In genomic region chr6:30610065-30610464, GRCh38 we compare ENCODE assay signal across 14 cellular contexts. TPM values are rescaled to one million over a fixed set of nuclear protein-coding genes. Genes with fewer than 3 reads are reported as not detected.
A peak's percentile ranks its signal among the peaks of the same experiment; 100 is the strongest.
DNase-seq lines count a peak whose midpoint lies in the region; ATAC-seq and TF ChIP-seq lines count a peak whose summit lies in the region.
"Had no signal": no experiment of that assay in that cellular context is flagged by ENCODE, and none has a peak within 500 bp of the region (broad histone marks: within the 10 kb centered on the region; RNA-seq: fewer than 3 reads in every experiment).

No MANE protein-coding gene starts in this region.

- peak overlapping the region; percentile 5 for H3K27ac Mint-ChIP-seq in T-helper 1 cell treated with Interleukin-12 subunit alpha and Interleukin-12 subunit beta and Interleukin-4 antibody, amounts not matched to agents 30 μg/mL and 1 μg/mL, for 36 hours
- peak overlapping the region; percentile 99 for H3K27ac Mint-ChIP-seq in CD4-positive, alpha-beta T cell
- peak overlapping the region; percentile 49 for H3K27ac Mint-ChIP-seq in activated naive CD8-positive, alpha-beta T cell treated with anti-CD3 and anti-CD28 coated beads, Interleukin-2, amount 10 ng/mL, durations not matched to agents 7 days and 5 days
- H3K27ac Mint-ChIP-seq in nephron = peak overlapping the region in 2 of 3 experiments; percentile 15 to 21

- H3K4me1 Mint-ChIP-seq in T-helper 1 cell treated with Interleukin-12 subunit alpha and Interleukin-12 subunit beta and Interleukin-4 antibody, amounts not matched to agents 30 μg/mL and 1 μg/mL, for 36 hours (ENCODE audit: low read depth) = peaks cover 45% of the 10 kb centered on the region
- peaks cover 66% of the 10 kb centered on the region for H3K4me1 Mint-ChIP-seq in CD4-positive, alpha-beta T cell (ENCODE audit: low read depth)
- H3K4me1 Mint-ChIP-seq in activated naive CD8-positive, alpha-beta T cell treated with anti-CD3 and anti-CD28 coated beads, Interleukin-2, amount 10 ng/mL, durations not matched to agents 7 days and 5 days = peaks cover 54% of the 10 kb centered on the region
- peaks cover 54% of the 10 kb centered on the region for H3K4me1 Mint-ChIP-seq in nephron

- CTCF ChIA-PET in CD4-positive, alpha-beta T cell (lab: Charles Lee) = interaction anchor here (1.2 to 1.4 kb wide), 3 partner anchors 13 to 157 kb away, joined by 4 to 7 read pairs (median 4); no protein-coding TSS in a partner anchor
- CTCF ChIA-PET in GM10248 (lab: Yijun Ruan, JAX) = interaction anchor here (0.7 to 1.8 kb wide), 9 partner anchors 9 to 477 kb away, joined by 3 to 16 read pairs (median 3); no protein-coding TSS in a partner anchor

- peaks cover 51% of the 10 kb centered on the region for H3K36me3 Mint-ChIP-seq in T-helper 1 cell treated with Interleukin-12 subunit alpha and Interleukin-12 subunit beta and Interleukin-4 antibody, amounts not matched to agents 30 μg/mL and 1 μg/mL, for 36 hours (ENCODE audit: low read depth)
- peaks cover 64% of the 10 kb centered on the region for H3K36me3 Mint-ChIP-seq in CD4-positive, alpha-beta T cell (ENCODE audit: low read depth)
- H3K36me3 Mint-ChIP-seq in activated naive CD8-positive, alpha-beta T cell treated with anti-CD3 and anti-CD28 coated beads, Interleukin-2, amount 10 ng/mL, durations not matched to agents 7 days and 5 days = peaks cover 58% of the 10 kb centered on the region
- H3K36me3 Mint-ChIP-seq in nephron (ENCODE audit: low read depth) = peaks cover 58% of the 10 kb centered on the region

- H3K27ac ChIP-seq in CD4-positive, alpha-beta T cell (ENCODE audit: low read depth, low read length) = peak overlapping the region; percentile 18
- H3K27ac ChIP-seq: esophagus squamous epithelium had no signal

- H3K9me3 Mint-ChIP-seq in T-helper 1 cell treated with Interleukin-12 subunit alpha and Interleukin-12 subunit beta and Interleukin-4 antibody, amounts not matched to agents 30 μg/mL and 1 μg/mL, for 36 hours = no peaks in the 10 kb centered on the region
- no peaks in the 10 kb centered on the region for H3K9me3 Mint-ChIP-seq in CD4-positive, alpha-beta T cell
- no peaks in the 10 kb centered on the region for H3K9me3 Mint-ChIP-seq in activated naive CD8-positive, alpha-beta T cell treated with anti-CD3 and anti-CD28 coated beads, Interleukin-2, amount 10 ng/mL, durations not matched to agents 7 days and 5 days
- H3K9me3 Mint-ChIP-seq in nephron = no peaks in the 10 kb centered on the region

- TF ChIP-seq CTCF in CD4-positive, alpha-beta T cell (IDR thresholded peaks at IDR 0.05) = no peak
- TF ChIP-seq CTCF in nephron (IDR thresholded peaks at IDR 0.05; ENCODE audit: unreplicated experiment in 3 of 3) (no peak), GM10248 (IDR thresholded peaks at IDR 0.05; ENCODE audit: control extremely low read depth, extremely low read depth, low read depth, missing control alignments) (no peak)

- H3K27me3 ChIP-seq in CD4-positive, alpha-beta T cell (ENCODE audit: control insufficient read depth, insufficient read depth, low read length) = no peaks in the 10 kb centered on the region
- H3K27me3 ChIP-seq: esophagus squamous epithelium had no signal

- POLR2A ChIA-PET in CD4-positive, alpha-beta T cell (lab: Charles Lee) = interaction anchor here (0.5 to 1.9 kb wide), 8 partner anchors 9 to 184 kb away, joined by 3 to 14 read pairs (median 4); partner anchors contain the start of genes ABCF1, GNL1 and PRR3
- POLR2A ChIA-PET in activated naive CD8-positive, alpha-beta T cell treated with anti-CD3 and anti-CD28 coated beads, Interleukin-2, amount 10 ng/mL, durations not matched to agents 7 days and 5 days (lab: Charles Lee) = interaction anchor here (0.6 to 1.6 kb wide), 3 partner anchors 10 to 39 kb away, joined by 3 to 11 read pairs (median 4); partner anchors contain the start of gene ABCF1
- POLR2A ChIA-PET in GM10248 (lab: Yijun Ruan, JAX) = interaction anchor here (0.8 to 1.3 kb wide), 4 partner anchors 9 to 39 kb away, joined by 3 read pairs; partner anchors contain the start of gene ABCF1

- no peak for ATAC-seq in CD4-positive, alpha-beta T cell (ENCODE audit: poor library complexity)
- ATAC-seq in activated naive CD8-positive, alpha-beta T cell treated with anti-CD3 and anti-CD28 coated beads, Interleukin-2, amount 10 ng/mL, durations not matched to agents 7 days and 5 days (ENCODE audit: low read depth) = no peak

- no peaks in the 10 kb centered on the region for H3K9me3 ChIP-seq in CD4-positive, alpha-beta T cell (ENCODE audit: control insufficient read depth, low read length)
- H3K9me3 ChIP-seq: esophagus squamous epithelium had no signal

- DNase-seq in T-helper 1 cell = no peak
- no peak for DNase-seq in CD4-positive, alpha-beta T cell
- no peak for DNase-seq in activated naive CD8-positive, alpha-beta T cell treated with anti-CD3 and anti-CD28 coated beads, Interleukin-2, amount 10 ng/mL, durations not matched to agents 7 days and 5 days
- no peak for DNase-seq in KG1 (lab: John Stamatoyannopoulos, UW)
- DNase-seq in GM10248 (ENCODE audit: extremely low spot score) = no peak
- DNase-seq in posterior cingulate gyrus = no peak
- DNase-seq: 8988T, esophagus squamous epithelium, NCI-H2107, NCI-H82, T1000, trophoblast cell had no signal

- H3K4me3 Mint-ChIP-seq in T-helper 1 cell treated with Interleukin-12 subunit alpha and Interleukin-12 subunit beta and Interleukin-4 antibody, amounts not matched to agents 30 μg/mL and 1 μg/mL, for 36 hours = no peak overlapping the region
- no peak overlapping the region for H3K4me3 Mint-ChIP-seq in CD4-positive, alpha-beta T cell
- H3K4me3 Mint-ChIP-seq in activated naive CD8-positive, alpha-beta T cell treated with anti-CD3 and anti-CD28 coated beads, Interleukin-2, amount 10 ng/mL, durations not matched to agents 7 days and 5 days = no peak overlapping the region
- H3K4me3 Mint-ChIP-seq in nephron = no peak overlapping the region

- intact Hi-C loops in CD4-positive, alpha-beta T cell (cut with DNase I, micrococcal nuclease) = loop anchor here in 1 of 2 experiments (5.0 kb wide), 1 partner anchor 128 kb away; no protein-coding TSS in a partner anchor
- intact Hi-C loops in posterior cingulate gyrus (cut with DNase I) = loop anchor here (5.0 kb wide), 1 partner anchor 38 kb away; the partner anchor contains the start of gene ABCF1

- H3K27me3 Mint-ChIP-seq in T-helper 1 cell treated with Interleukin-12 subunit alpha and Interleukin-12 subunit beta and Interleukin-4 antibody, amounts not matched to agents 30 μg/mL and 1 μg/mL, for 36 hours (ENCODE audit: low read depth) = no peaks in the 10 kb centered on the region
- H3K27me3 Mint-ChIP-seq in CD4-positive, alpha-beta T cell = no peaks in the 10 kb centered on the region
- no peaks in the 10 kb centered on the region for H3K27me3 Mint-ChIP-seq in activated naive CD8-positive, alpha-beta T cell treated with anti-CD3 and anti-CD28 coated beads, Interleukin-2, amount 10 ng/mL, durations not matched to agents 7 days and 5 days
- H3K27me3 Mint-ChIP-seq in nephron (ENCODE audit: low read depth) = no peaks in the 10 kb centered on the region

RNA-seq across cellular contexts. Expression of gene PPP1R10, which starts 7.0 kb away (rescaled TPM):
- total RNA-seq in CD4-positive, alpha-beta T cell = 10 to 100 TPM; 92.2 to 95.3 TPM
- total RNA-seq in activated naive CD8-positive, alpha-beta T cell treated with anti-CD3 and anti-CD28 coated beads, Interleukin-2, amount 10 ng/mL, durations not matched to agents 7 days and 5 days = 100 to 1,000 TPM; 140 to 151 TPM

RNA-seq across cellular contexts. Expression of gene MRPS18B, which starts 7.6 kb away (rescaled TPM):
- total RNA-seq in CD4-positive, alpha-beta T cell = 10 to 100 TPM; 15.3 to 15.5 TPM
- 10 to 100 TPM; 43.8 to 44.5 TPM for total RNA-seq in activated naive CD8-positive, alpha-beta T cell treated with anti-CD3 and anti-CD28 coated beads, Interleukin-2, amount 10 ng/mL, durations not matched to agents 7 days and 5 days

RNA-seq across cellular contexts. Expression of gene ATAT1, which starts 16.6 kb away (rescaled TPM):
- 1 to 10 TPM; 4.1 to 5.2 TPM for total RNA-seq in CD4-positive, alpha-beta T cell
- total RNA-seq in activated naive CD8-positive, alpha-beta T cell treated with anti-CD3 and anti-CD28 coated beads, Interleukin-2, amount 10 ng/mL, durations not matched to agents 7 days and 5 days = 10 to 100 TPM; 11.2 to 13.5 TPM

RNA-seq across cellular contexts. Expression of gene C6orf136, which starts 36.9 kb away (rescaled TPM):
- 10 to 100 TPM; 20.3 to 21.7 TPM for total RNA-seq in CD4-positive, alpha-beta T cell
- total RNA-seq in activated naive CD8-positive, alpha-beta T cell treated with anti-CD3 and anti-CD28 coated beads, Interleukin-2, amount 10 ng/mL, durations not matched to agents 7 days and 5 days = 10 to 100 TPM; 33.5 to 34.3 TPM

RNA-seq across cellular contexts. Expression of gene ABCF1, which starts 38.8 kb away (rescaled TPM):
- 10 to 100 TPM; 86.1 to 88.0 TPM for total RNA-seq in CD4-positive, alpha-beta T cell
- total RNA-seq in activated naive CD8-positive, alpha-beta T cell treated with anti-CD3 and anti-CD28 coated beads, Interleukin-2, amount 10 ng/mL, durations not matched to agents 7 days and 5 days = 10 to 100 TPM; 67.5 to 70.4 TPM

Comparison
In these comparisons a context has a peak if more than half of its experiments do, and no peak if none do; other contexts are left out.
1. H3K27ac Mint-ChIP-seq: peak in every context shown above with its lines; median percentile 99 in CD4-positive, alpha-beta T cell; 49 in activated naive CD8-positive, alpha-beta T cell treated with anti-CD3 and anti-CD28 coated beads, Interleukin-2, amount 10 ng/mL, durations not matched to agents 7 days and 5 days; 18 in nephron; 5 in T-helper 1 cell treated with Interleukin-12 subunit alpha and Interleukin-12 subunit beta and Interleukin-4 antibody, amounts not matched to agents 30 μg/mL and 1 μg/mL, for 36 hours.